8 cellular contexts compared by ENCODE assay signal in the genomic region with DNA sequence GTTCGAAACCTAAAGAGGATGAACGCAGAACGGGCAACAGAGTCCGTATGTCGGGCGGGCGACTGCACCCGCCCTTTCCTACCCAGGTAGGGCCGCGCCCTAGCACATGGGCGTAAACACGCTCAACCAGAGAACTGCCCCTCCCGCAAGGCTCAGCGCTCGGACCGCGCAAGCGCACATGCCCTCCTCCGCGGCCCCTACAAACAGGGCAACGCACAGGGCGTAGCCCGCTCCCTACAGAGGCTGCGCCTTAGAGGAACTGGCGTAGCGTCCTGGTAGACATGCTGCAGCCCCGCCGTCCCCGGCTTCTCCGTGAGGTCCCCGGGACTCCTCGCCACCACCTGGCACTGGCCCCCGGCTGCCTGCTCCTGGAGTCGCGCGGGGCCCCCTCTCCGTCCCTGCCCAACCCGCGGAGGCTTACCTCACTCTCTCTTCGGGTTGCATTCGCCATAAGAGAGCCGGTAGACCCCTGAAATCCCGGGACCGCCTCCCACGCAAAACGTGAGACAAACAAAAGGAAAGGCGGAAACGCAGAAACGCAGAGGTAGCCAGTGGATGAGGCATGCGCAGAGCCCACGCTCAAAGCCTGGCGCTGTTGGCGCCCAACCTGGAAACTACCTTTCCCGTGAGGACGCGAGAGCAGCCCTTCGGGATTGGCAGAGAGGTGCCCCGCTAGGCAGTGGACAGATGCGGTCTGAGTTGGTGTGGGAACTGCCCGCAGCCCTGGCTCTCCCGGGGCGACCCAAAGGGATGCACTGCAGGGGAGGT. TPM values are rescaled to one million over a fixed set of nuclear protein-coding genes. Genes with fewer than 3 reads are reported as not detected.
DNase-seq lines count a peak whose midpoint lies in the region; ATAC-seq and TF ChIP-seq lines count a peak whose summit lies in the region.

Gene ZNF33B, minus strand, starts transcription at position 518 of the 768 bp plus-strand sequence. CDS start 1,642 bp downstream, outside the sequence.

- POLR2A ChIA-PET in PC-3 (lab: Charles Lee; ENCODE audit: unreplicated experiment), result interaction anchor here (0.6 kb wide), 2 partner anchors 31 to 139 kb away, joined by 3 to 7 read pairs; no protein-coding TSS in a partner anchor

- H3K79me2 ChIP-seq in PC-3 (ENCODE audit: low read length), result peaks cover 37% of the 10 kb centered on the region

- CTCF ChIA-PET in PC-3 (lab: Charles Lee), result no interaction called here

- peak within 1 kb of the TSS; percentile 94 for H2AFZ ChIP-seq in PC-3 (ENCODE audit: low read length)

- no peaks in the 10 kb centered on the region for H4K20me1 ChIP-seq in PC-3 (ENCODE audit: low read length)

- DNase-seq in DMS53 (lab: John Stamatoyannopoulos, UW), result peak; percentile 99
- peak; percentile 94 for DNase-seq in Jurkat, Clone E6-1 (ENCODE audit: low read depth, low spot score)
- peak; percentile 99 for DNase-seq in PC-3
- peak; percentile 91 for DNase-seq in activated T-cell treated with anti-CD3 and anti-CD28 coated beads for 48 hours (ENCODE audit: low read depth)
- DNase-seq in erythroblast (lab: John Stamatoyannopoulos, UW), result peak; percentile 94
- peak; percentile 81 to 87 for DNase-seq in stimulated activated CD8-positive, alpha-beta memory T cell treated with anti-CD3 and anti-CD28 coated beads, Interleukin-4, amount 100 ng/mL, for 4 hours (ENCODE audit: low read depth in 2 of 2, low spot score in 1 of 2)

- H3K9me3 ChIP-seq in PC-3 (ENCODE audit: low read length) (no peaks in the 10 kb centered on the region), mucosa of rectum (ENCODE audit: control insufficient read depth in 2 of 2, low read length in 2 of 2) (no peaks in the 10 kb centered on the region)

- TF ChIP-seq POLR2A in erythroblast (IDR thresholded peaks at IDR 0.05; ENCODE audit: low read length), result peak; percentile 95

- H3K9me2 ChIP-seq in PC-3 (replicated peaks; ENCODE audit: low read length), result no peaks in the 10 kb centered on the region

- H3K4me3 ChIP-seq in Jurkat, Clone E6-1 (ENCODE audit: low read length), result peak within 1 kb of the TSS; percentile 89
- H3K4me3 ChIP-seq in PC-3 (ENCODE audit: low read length), result peak within 1 kb of the TSS; percentile 76
- peak within 1 kb of the TSS; percentile 82 to 86 for H3K4me3 ChIP-seq in mucosa of rectum (ENCODE audit: low read length in 2 of 2)

- TSS peak; percentile 88 for BruUV-seq in PC-3 (replicated peaks; lab: Mats Ljungman, UMichigan)

- peak within 1 kb of the TSS; percentile 95 for H3K4me2 ChIP-seq in PC-3 (ENCODE audit: low read length)

- H3K27ac ChIP-seq in PC-3 (ENCODE audit: low read length) (peak within 1 kb of the TSS; percentile 92), mucosa of rectum (ENCODE audit: low read depth in 2 of 2, low read length in 2 of 2) (peak within 1 kb of the TSS; percentile 98 to 99)

- H3K4me1 ChIP-seq in PC-3 (ENCODE audit: insufficient read depth, low read length) (peaks cover 15% of the 10 kb centered on the region), mucosa of rectum (ENCODE audit: control insufficient read depth in 2 of 2, insufficient read depth in 2 of 2, low read length in 2 of 2) (peaks cover 10 to 14% of the 10 kb centered on the region in 2 donors)

- H3K36me3 ChIP-seq in PC-3 (ENCODE audit: low read depth, low read length), result peaks cover 2% of the 10 kb centered on the region; the same call in 1 of the 2 replicates
- H3K36me3 ChIP-seq in mucosa of rectum (ENCODE audit: control insufficient read depth in 2 of 2, insufficient read depth in 2 of 2, low read length in 2 of 2), result no peaks in the 10 kb centered on the region

- no peaks in the 10 kb centered on the region for H3F3A ChIP-seq in PC-3 (ENCODE audit: low read length, unreplicated experiment)

- H3K9ac ChIP-seq in PC-3 (ENCODE audit: low read length) (peak within 1 kb of the TSS; percentile 91), mucosa of rectum (ENCODE audit: low read depth in 1 of 2, low read length in 2 of 2) (peak within 1 kb of the TSS; percentile 85 to 90)

- TF ChIP-seq CTCF in PC-3 (conservative IDR thresholded peaks at IDR 0.05; ENCODE audit: low read depth, low read length), result no peak

- intact Hi-C loops in PC-3 (cut with micrococcal nuclease), result loop anchor here (1.0 to 5.0 kb wide), 4 partner anchors 86 to 469 kb away; no protein-coding TSS in a partner anchor

- H3K27me3 ChIP-seq in PC-3 (ENCODE audit: low read length) (no peaks in the 10 kb centered on the region), mucosa of rectum (ENCODE audit: control insufficient read depth in 2 of 2, insufficient read depth in 2 of 2, low read length in 2 of 2) (no peaks in the 10 kb centered on the region)

- ATAC-seq in GM21717 (IDR thresholded peaks at IDR 0.05; ENCODE audit: unreplicated experiment), result peak; percentile 96
- ATAC-seq in PC-3, result peak; percentile 97

RNA-seq across cellular contexts. Expression of gene ZNF33B, which starts in this region (rescaled TPM):
- polyA plus RNA-seq in Jurkat, Clone E6-1 (2012; ENCODE audit: insufficient read depth, insufficient read length), result 12.5 TPM
- 6.2 and 11.7 TPM in 2 replicates for total RNA-seq in PC-3 (2014; rRNA removed)

Comparison
In these comparisons a context has a peak if more than half of its experiments do, and no peak if none do; other contexts are left out.
1. Peak in every context shown above with its lines: DNase-seq, ATAC-seq, H3K4me3 ChIP-seq and H3K27ac ChIP-seq.